8 cellular contexts compared by ENCODE assay signal in the genomic region with DNA sequence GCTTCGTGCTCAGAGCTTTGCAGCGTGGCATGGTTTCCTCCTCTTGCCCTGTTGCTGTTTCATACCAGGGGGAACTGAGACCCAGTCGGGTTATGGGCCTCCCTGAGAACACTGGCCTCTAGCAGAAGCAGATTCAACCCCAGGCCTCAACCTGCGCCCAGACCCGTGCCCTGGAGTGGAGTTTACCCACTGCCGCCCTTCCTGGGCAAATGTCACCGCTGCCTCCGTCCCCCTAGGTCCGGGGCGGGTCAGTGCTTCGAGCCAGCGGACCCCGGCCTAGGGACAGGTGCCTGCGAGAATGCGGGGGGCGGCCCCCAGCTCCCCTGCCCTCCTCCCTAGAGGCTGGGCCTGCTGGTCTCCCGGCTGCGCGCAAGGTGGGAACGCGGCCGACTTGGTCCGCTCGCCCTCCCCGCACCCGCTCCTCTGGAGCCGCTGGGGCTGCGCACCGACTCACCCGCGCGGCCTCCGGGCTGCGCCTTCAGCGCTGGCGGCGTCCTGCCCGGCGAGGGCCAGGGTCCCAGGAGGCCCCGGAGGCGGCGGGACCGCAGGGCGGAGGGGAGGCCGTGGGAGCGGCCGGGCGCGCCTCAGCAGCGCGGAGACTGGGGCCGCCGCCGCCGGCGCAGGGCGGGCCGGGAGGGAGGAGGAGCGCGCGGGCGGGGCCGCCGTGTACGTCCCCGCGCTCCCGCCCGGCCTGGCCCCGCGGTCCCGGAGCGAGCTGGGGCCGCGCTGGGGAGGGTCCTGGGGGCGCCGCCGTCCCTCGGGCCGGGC. TPM values are rescaled to one million over a fixed set of nuclear protein-coding genes. Genes with fewer than 3 reads are reported as not detected.
A peak's percentile ranks its signal among the peaks of the same experiment; 100 is the strongest.
DNase-seq lines count a peak whose midpoint lies in the region; ATAC-seq, FAIRE-seq and TF ChIP-seq lines count a peak whose summit lies in the region.

A gene with protein sequence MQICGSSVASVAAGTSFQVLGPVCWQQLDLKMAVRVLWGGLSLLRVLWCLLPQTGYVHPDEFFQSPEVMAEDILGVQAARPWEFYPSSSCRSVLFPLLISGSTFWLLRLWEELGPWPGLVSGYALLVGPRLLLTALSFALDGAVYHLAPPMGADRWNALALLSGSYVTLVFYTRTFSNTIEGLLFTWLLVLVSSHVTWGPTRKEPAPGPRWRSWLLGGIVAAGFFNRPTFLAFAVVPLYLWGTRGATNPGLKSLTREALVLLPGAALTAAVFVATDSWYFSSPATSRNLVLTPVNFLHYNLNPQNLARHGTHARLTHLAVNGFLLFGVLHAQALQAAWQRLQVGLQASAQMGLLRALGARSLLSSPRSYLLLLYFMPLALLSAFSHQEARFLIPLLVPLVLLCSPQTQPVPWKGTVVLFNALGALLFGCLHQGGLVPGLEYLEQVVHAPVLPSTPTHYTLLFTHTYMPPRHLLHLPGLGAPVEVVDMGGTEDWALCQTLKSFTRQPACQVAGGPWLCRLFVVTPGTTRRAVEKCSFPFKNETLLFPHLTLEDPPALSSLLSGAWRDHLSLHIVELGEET (minus strand): TSS at position 601 of the 768 bp plus-strand sequence. CDS start 16,802 bp downstream, outside the sequence.

- no peak within 1 kb of the TSS for H3K27ac ChIP-seq in ovary

- no peak for TF ChIP-seq EP300 in ovary (IDR thresholded peaks at IDR 0.05)

- intact Hi-C loops in ovary (cut with DNase I), result no loop called here

- WGBS in ovary, 3 donors, result 1 to 2% (median 2%) methylated on average over 20 to 80 of the region's 80 CpGs

- ATAC-seq in HG02678 (IDR thresholded peaks at IDR 0.05; ENCODE audit: unreplicated experiment), result peak; percentile 62

- peaks cover 5% of the 10 kb centered on the region for H3K4me1 ChIP-seq in ovary (ENCODE audit: insufficient read depth)

- peaks cover 4% of the 10 kb centered on the region for H3K27me3 ChIP-seq in ovary

- no peaks in the 10 kb centered on the region for H3K36me3 ChIP-seq in ovary

- FAIRE-seq in GM12891 (lab: Jason Lieb, UNC), result peak; percentile 83

- DNase-seq in 8988T (peak; percentile 65), GM12891 (ENCODE audit: insufficient read length, low spot score) (peak; percentile 61), NCI-H2196 (lab: John Stamatoyannopoulos, UW; ENCODE audit: unreplicated experiment) (peak; percentile 73), activated T-helper 1 cell treated with Interleukin-2 at 50 U/mL for 16 hours (ENCODE audit: low read depth) (peak; percentile 20), glomerular endothelial cell (ENCODE audit: extremely low read depth, low read depth, low spot score) (no peak), ovary (peak in 1 of 5 donors; percentile 45), middle frontal gyrus (ENCODE audit: extremely low spot score, low spot score) (no peak)

- peak within 1 kb of the TSS; percentile 65 for H3K4me3 ChIP-seq in ovary

- no peaks in the 10 kb centered on the region for H3K9me3 ChIP-seq in ovary

- TF ChIP-seq CTCF in ovary (IDR thresholded peaks at IDR 0.05), result no peak

- TF ChIP-seq POLR2A in GM12891 (IDR thresholded peaks at IDR 0.05; ENCODE audit: low read depth, low read length) (no peak), ovary (IDR thresholded peaks at IDR 0.05) (no peak)

TF ChIP-seq in GM12891, 5 proteins besides CTCF, POLR2A, EP300 and RAD21:
- TF ChIP-seq SPI1 (IDR thresholded peaks at IDR 0.05; ENCODE audit: low read depth, low read length), result peak; percentile 12; the same call in 1 of the 2 replicates
- TF ChIP-seq PAX5 (IDR thresholded peaks at IDR 0.05; ENCODE audit: insufficient read depth, low read length, severe bottlenecking), result no peak

RNA-seq across cellular contexts. Expression of the gene that starts here (rescaled TPM):
- 2.5 TPM for polyA plus RNA-seq in GM12891 (2012; ENCODE audit: low read depth, missing spikeins)
- total RNA-seq in glomerular endothelial cell (10.6 and 10.9 TPM in 2 replicates), ovary (1 to 10 TPM in 5 of 7 donors, under 1 TPM in 1, not detected in 1; 0.73 to 7.4 (median 1.5) TPM)
- polyA plus RNA-seq in ovary, result 1 to 10 TPM in 1 of 2 donors, under 1 TPM in 1; 0.45 to 1.8 TPM

Comparison
In these comparisons a context has a peak if more than half of its experiments do, and no peak if none do; other contexts are left out.
1. DNase-seq: peak in 8988T (single experiment), GM12891 (single experiment), NCI-H2196 (single experiment) and activated T-helper 1 cell treated with Interleukin-2 at 50 U/mL for 16 hours (single experiment); none in glomerular endothelial cell (single experiment) and middle frontal gyrus (single experiment).